32 cellular contexts compared by ENCODE assay signal in the genomic region with DNA sequence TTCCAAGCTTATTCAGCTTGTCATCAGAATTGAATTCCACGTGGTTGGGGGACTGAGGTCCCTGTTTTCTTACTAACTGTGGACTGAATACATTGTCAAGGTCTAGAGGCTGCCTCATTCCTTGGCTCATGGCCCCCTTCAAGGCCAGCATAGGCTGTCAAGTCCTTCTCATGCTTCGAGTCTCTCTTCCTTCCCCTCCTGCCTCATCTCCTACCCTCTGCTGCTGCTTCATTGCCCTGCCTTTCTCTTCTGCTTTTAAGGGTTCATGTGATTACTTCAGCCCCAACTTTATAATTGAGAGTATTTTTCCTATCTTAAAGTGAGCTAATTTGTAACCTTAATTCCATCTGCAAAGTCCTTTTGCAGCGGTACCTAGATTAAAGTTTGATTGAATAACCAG. TPM values are rescaled to one million over a fixed set of nuclear protein-coding genes. Genes with fewer than 3 reads are reported as not detected.
"Had no signal": no experiment of that assay in that cellular context is flagged by ENCODE, and none has a peak within 500 bp of the region (broad histone marks: within the 10 kb centered on the region; RNA-seq: fewer than 3 reads in every experiment).

No MANE protein-coding gene starts in this region.

- DNase-seq: activated CD4-positive, alpha-beta memory T cell treated with anti-CD3 and anti-CD28 coated beads, Interleukin-2, amount 10 ng/mL, durations not matched to agents 7 days and 5 days; activated CD4-positive, alpha-beta T cell treated with anti-CD3 and anti-CD28 coated beads for 1 hour; activated CD4-positive, alpha-beta T cell treated with anti-CD3 and anti-CD28 coated beads for 4 hours; activated CD4-positive, alpha-beta T cell treated with anti-CD3 and anti-CD28 coated beads, Interleukin-2, amount 10 ng/mL, durations not matched to agents 7 days and 5 days; activated CD4-positive, alpha-beta T cell treated with anti-CD3 and anti-CD28 coated beads, Interleukin-2, amount 50 U/mL, for 4 hours; activated CD8-positive, alpha-beta memory T cell treated with anti-CD3 and anti-CD28 coated beads for 24 hours; activated gamma-delta T cell treated with Interleukin-2 at 50 U/mL for 16 hours; activated naive CD4-positive, alpha-beta T cell treated with Interleukin-2 at 50 U/mL for 16 hours; activated naive CD8-positive, alpha-beta T cell treated with anti-CD3 and anti-CD28 coated beads, Interleukin-2, amount 10 ng/mL, durations not matched to agents 7 days and 5 days; activated T-cell treated with anti-CD3 and anti-CD28 coated beads, Interleukin-2, amount 50 U/mL, for 4 hours; caudate nucleus; cortex of kidney; dermis blood vessel endothelial cell; effector CD4-positive, alpha-beta T cell; effector memory CD8-positive, alpha-beta T cell; erythroblast; foreskin keratinocyte; gastrocnemius medialis; glutamatergic neuron; heart left ventricle; T-helper 1 cell; T-helper 17 cell; T1000; WERI-Rb-1 had no signal

- ATAC-seq: activated naive CD4-positive, alpha-beta T cell treated with anti-CD3 and anti-CD28 coated beads, Interleukin-2, amount 50 U/mL, for 72 hours; activated T-cell treated with anti-CD3 and anti-CD28 coated beads, Interleukin-2, amount 50 U/mL, for 4 hours; effector memory CD8-positive, alpha-beta T cell; foreskin keratinocyte; gastrocnemius medialis; heart left ventricle; T-helper 17 cell had no signal

- H3K27me3 ChIP-seq: ascending aorta, gastrocnemius medialis, heart left ventricle had no signal

- H3K9me3 Mint-ChIP-seq: activated CD4-positive, alpha-beta memory T cell treated with anti-CD3 and anti-CD28 coated beads, Interleukin-2, amount 10 ng/mL, durations not matched to agents 7 days and 5 days; activated CD4-positive, alpha-beta T cell treated with anti-CD3 and anti-CD28 coated beads, Interleukin-2, amount 10 ng/mL, durations not matched to agents 7 days and 5 days; activated naive CD8-positive, alpha-beta T cell treated with anti-CD3 and anti-CD28 coated beads, Interleukin-2, amount 10 ng/mL, durations not matched to agents 7 days and 5 days; activated T-cell treated with anti-CD3 and anti-CD28 coated beads, Interleukin-2, amount 50 U/mL, for 4 hours; activated T-helper 2 cell treated with anti-CD3 and anti-CD28 coated beads, Interferon-gamma antibody, Interleukin-2, Interleukin-4, amounts not matched to agents 10 μg/mL and 5 μg/mL and 100 μg/mL, durations not matched to agents 14 hours and 24 hours and 36 hours; effector memory CD8-positive, alpha-beta T cell; T-helper 2 cell treated with Interferon-gamma antibody and Interleukin-4, amounts not matched to agents 5 μg/mL and 100 μg/mL, for 36 hours had no signal

- H3K4me1 ChIP-seq: ascending aorta, esophagus muscularis mucosa, foreskin keratinocyte had no signal

- H3K4me3 Mint-ChIP-seq: activated CD4-positive, alpha-beta memory T cell treated with anti-CD3 and anti-CD28 coated beads, Interleukin-2, amount 10 ng/mL, durations not matched to agents 7 days and 5 days; activated CD4-positive, alpha-beta T cell treated with anti-CD3 and anti-CD28 coated beads, Interleukin-2, amount 10 ng/mL, durations not matched to agents 7 days and 5 days; activated naive CD8-positive, alpha-beta T cell treated with anti-CD3 and anti-CD28 coated beads, Interleukin-2, amount 10 ng/mL, durations not matched to agents 7 days and 5 days; activated T-cell treated with anti-CD3 and anti-CD28 coated beads, Interleukin-2, amount 50 U/mL, for 4 hours; brain; effector memory CD8-positive, alpha-beta T cell; T-helper 17 cell; T-helper 2 cell treated with Interferon-gamma antibody and Interleukin-4, amounts not matched to agents 5 μg/mL and 100 μg/mL, for 36 hours had no signal

- H3K4me1 Mint-ChIP-seq: activated CD4-positive, alpha-beta T cell treated with anti-CD3 and anti-CD28 coated beads, Interleukin-2, amount 10 ng/mL, durations not matched to agents 7 days and 5 days; brain had no signal

- H3K27ac Mint-ChIP-seq: activated CD4-positive, alpha-beta memory T cell treated with anti-CD3 and anti-CD28 coated beads, Interleukin-2, amount 10 ng/mL, durations not matched to agents 7 days and 5 days; activated CD4-positive, alpha-beta T cell treated with anti-CD3 and anti-CD28 coated beads, Interleukin-2, amount 10 ng/mL, durations not matched to agents 7 days and 5 days; activated naive CD4-positive, alpha-beta T cell treated with anti-CD3 and anti-CD28 coated beads, Interleukin-2, amount 50 U/mL, for 72 hours; activated naive CD8-positive, alpha-beta T cell treated with anti-CD3 and anti-CD28 coated beads, Interleukin-2, amount 10 ng/mL, durations not matched to agents 7 days and 5 days; activated T-helper 2 cell treated with anti-CD3 and anti-CD28 coated beads, Interferon-gamma antibody, Interleukin-2, Interleukin-4, amounts not matched to agents 10 μg/mL and 5 μg/mL and 100 μg/mL, durations not matched to agents 14 hours and 24 hours and 36 hours; brain; T-helper 17 cell; T-helper 2 cell treated with Interferon-gamma antibody and Interleukin-4, amounts not matched to agents 5 μg/mL and 100 μg/mL, for 36 hours had no signal

- H3K36me3 Mint-ChIP-seq: activated naive CD8-positive, alpha-beta T cell treated with anti-CD3 and anti-CD28 coated beads, Interleukin-2, amount 10 ng/mL, durations not matched to agents 7 days and 5 days; brain had no signal

- H3K27me3 Mint-ChIP-seq: activated naive CD8-positive, alpha-beta T cell treated with anti-CD3 and anti-CD28 coated beads, Interleukin-2, amount 10 ng/mL, durations not matched to agents 7 days and 5 days; brain; effector memory CD8-positive, alpha-beta T cell; T-helper 17 cell had no signal

- H3K36me3 ChIP-seq: ascending aorta, esophagus muscularis mucosa, gastrocnemius medialis, heart left ventricle, WERI-Rb-1 had no signal

- H3K27ac ChIP-seq: ascending aorta, esophagus muscularis mucosa, foreskin keratinocyte, gastrocnemius medialis, heart left ventricle, WERI-Rb-1 had no signal

- H3K4me3 ChIP-seq: ascending aorta, esophagus muscularis mucosa, gastrocnemius medialis, heart left ventricle had no signal

- H3K9me3 ChIP-seq: ascending aorta, esophagus muscularis mucosa, gastrocnemius medialis, heart left ventricle had no signal

RNA-seq across cellular contexts. Expression of gene ZNF831, which starts 27.6 kb away (rescaled TPM):
- total RNA-seq: bronchial epithelial cell, chondrocyte, foreskin keratinocyte had no signal
